27 cellular contexts compared by ENCODE assay signal in genomic region chr5:106292654-106293053, GRCh38.
DNase-seq lines count a peak whose midpoint lies in the region; ATAC-seq and TF ChIP-seq lines count a peak whose summit lies in the region.
"Had no signal": no experiment of that assay in that cellular context is flagged by ENCODE, and none has a peak within 500 bp of the region (broad histone marks: within the 10 kb centered on the region; RNA-seq: fewer than 3 reads in every experiment).

No MANE protein-coding gene starts in this region.

- TF ChIP-seq CTCF in AG04450 (IDR thresholded peaks at IDR 0.05; ENCODE audit: low read depth, low read length) (no peak), foreskin keratinocyte (conservative IDR thresholded peaks at IDR 0.05) (no peak)

- H3K9me3 Mint-ChIP-seq in activated T-helper 2 cell treated with anti-CD3 and anti-CD28 coated beads, Interferon-gamma antibody, Interleukin-2, Interleukin-4, amounts not matched to agents 10 μg/mL and 5 μg/mL and 100 μg/mL, durations not matched to agents 14 hours and 24 hours and 36 hours = no peaks in the 10 kb centered on the region
- H3K9me3 Mint-ChIP-seq: activated naive CD4-positive, alpha-beta T cell treated with anti-CD3 and anti-CD28 coated beads, Interleukin-2, amount 10 ng/mL, durations not matched to agents 7 days and 5 days had no signal

- CTCF ChIA-PET in AG04450 (lab: Charles Lee) = no interaction called here

- no peaks in the 10 kb centered on the region for H3K27me3 Mint-ChIP-seq in activated T-helper 2 cell treated with anti-CD3 and anti-CD28 coated beads, Interferon-gamma antibody, Interleukin-2, Interleukin-4, amounts not matched to agents 10 μg/mL and 5 μg/mL and 100 μg/mL, durations not matched to agents 14 hours and 24 hours and 36 hours (ENCODE audit: low read depth)
- H3K27me3 Mint-ChIP-seq: activated naive CD4-positive, alpha-beta T cell treated with anti-CD3 and anti-CD28 coated beads, Interleukin-2, amount 10 ng/mL, durations not matched to agents 7 days and 5 days; natural killer cell treated with Interleukin-12 subunit alpha and Interleukin-12 subunit beta and Interleukin-15 and Interleukin-18, amount 100 ng/mL, for 72 hours had no signal

- peaks cover 13% of the 10 kb centered on the region for H3K4me1 ChIP-seq in foreskin keratinocyte
- H3K4me1 ChIP-seq: parathyroid adenoma, testis, uterus had no signal

- no peak overlapping the region for H3K4me3 ChIP-seq in AG04450 (ENCODE audit: low read depth, low read length)
- H3K4me3 ChIP-seq: SK-N-MC, testis, uterus had no signal

- no peaks in the 10 kb centered on the region for H3K9me3 ChIP-seq in AG04450 (ENCODE audit: control insufficient read depth, insufficient read depth, low read length)
- H3K9me3 ChIP-seq: testis, uterus had no signal

- no peak overlapping the region for H3K27ac Mint-ChIP-seq in activated T-helper 2 cell treated with anti-CD3 and anti-CD28 coated beads, Interferon-gamma antibody, Interleukin-2, Interleukin-4, amounts not matched to agents 10 μg/mL and 5 μg/mL and 100 μg/mL, durations not matched to agents 14 hours and 24 hours and 36 hours
- H3K27ac Mint-ChIP-seq: activated naive CD4-positive, alpha-beta T cell treated with anti-CD3 and anti-CD28 coated beads, Interleukin-2, amount 10 ng/mL, durations not matched to agents 7 days and 5 days; natural killer cell treated with Interleukin-12 subunit alpha and Interleukin-12 subunit beta and Interleukin-15 and Interleukin-18, amount 100 ng/mL, for 72 hours had no signal

- ATAC-seq in foreskin keratinocyte = peak; percentile 94
- ATAC-seq: natural killer cell treated with Interleukin-12 subunit alpha and Interleukin-12 subunit beta and Interleukin-15 and Interleukin-18, amount 100 ng/mL, for 72 hours; right cardiac atrium had no signal

- H3K27ac ChIP-seq in AG04450 (ENCODE audit: low read depth, low read length) = no peak overlapping the region
- no peak overlapping the region for H3K27ac ChIP-seq in foreskin keratinocyte
- H3K27ac ChIP-seq: C4-2B, parathyroid adenoma, SK-N-MC, testis, uterus had no signal

- DNase-seq in AG04450 (ENCODE audit: low read depth, low spot score) (peak; percentile 16), HT1080 (ENCODE audit: low read depth) (peak; percentile 52), amniotic epithelial cell (ENCODE audit: low read depth) (peak; percentile 64), foreskin keratinocyte (peak in 1 of 2 donors; percentile 47), SIG-M5 treated with dmso at 0.1 percent for 504 hours (lab: John Stamatoyannopoulos, UW; ENCODE audit: unreplicated experiment) (no peak), NCI-H1092 treated with DMSO at 0.1 percent for 48 hours (lab: John Stamatoyannopoulos, UW) (no peak), 8988T (no peak)
- no peak for DNase-seq in activated T-helper 2 cell treated with anti-CD3 and anti-CD28 coated beads, Interferon-gamma antibody, Interleukin-2, Interleukin-4, amounts not matched to agents 10 μg/mL and 5 μg/mL and 100 μg/mL, durations not matched to agents 14 hours and 24 hours and 36 hours (ENCODE audit: low spot score)
- DNase-seq: activated CD4-positive, alpha-beta T cell treated with anti-CD3 and anti-CD28 coated beads for 4 hours; activated naive CD4-positive, alpha-beta T cell treated with anti-CD3 and anti-CD28 coated beads, Interleukin-2, amount 10 ng/mL, durations not matched to agents 7 days and 5 days; activated T-cell treated with anti-CD3 and anti-CD28 coated beads, Interleukin-2, amount 50 U/mL, for 48 hours; cerebellar nuclear complex; hippocampal formation; KBM-7; MV-4-11; NCI-H2171; NCI-H69; right cardiac atrium; RPMI8226; stimulated activated naive CD4-positive, alpha-beta T cell treated with Interleukin-2 at 50 U/mL for 16 hours; T-helper 2 cell; testis; uterus had no signal

- intact Hi-C loops in activated T-helper 2 cell treated with anti-CD3 and anti-CD28 coated beads, Interferon-gamma antibody, Interleukin-2, Interleukin-4, amounts not matched to agents 10 μg/mL and 5 μg/mL and 100 μg/mL, durations not matched to agents 14 hours and 24 hours and 36 hours (cut with micrococcal nuclease) = no loop called here

- POLR2A ChIA-PET in AG04450 (lab: Yijun Ruan, JAX) = no interaction called here

- H3K4me3 Mint-ChIP-seq in activated T-helper 2 cell treated with anti-CD3 and anti-CD28 coated beads, Interferon-gamma antibody, Interleukin-2, Interleukin-4, amounts not matched to agents 10 μg/mL and 5 μg/mL and 100 μg/mL, durations not matched to agents 14 hours and 24 hours and 36 hours (ENCODE audit: low read depth) = no peak overlapping the region
- H3K4me3 Mint-ChIP-seq: activated naive CD4-positive, alpha-beta T cell treated with anti-CD3 and anti-CD28 coated beads, Interleukin-2, amount 10 ng/mL, durations not matched to agents 7 days and 5 days; natural killer cell treated with Interleukin-12 subunit alpha and Interleukin-12 subunit beta and Interleukin-15 and Interleukin-18, amount 100 ng/mL, for 72 hours had no signal

- no peaks in the 10 kb centered on the region for H3K36me3 Mint-ChIP-seq in activated T-helper 2 cell treated with anti-CD3 and anti-CD28 coated beads, Interferon-gamma antibody, Interleukin-2, Interleukin-4, amounts not matched to agents 10 μg/mL and 5 μg/mL and 100 μg/mL, durations not matched to agents 14 hours and 24 hours and 36 hours (ENCODE audit: low read depth)
- H3K36me3 Mint-ChIP-seq: activated naive CD4-positive, alpha-beta T cell treated with anti-CD3 and anti-CD28 coated beads, Interleukin-2, amount 10 ng/mL, durations not matched to agents 7 days and 5 days; natural killer cell treated with Interleukin-12 subunit alpha and Interleukin-12 subunit beta and Interleukin-15 and Interleukin-18, amount 100 ng/mL, for 72 hours had no signal

- no peaks in the 10 kb centered on the region for H3K4me1 Mint-ChIP-seq in activated T-helper 2 cell treated with anti-CD3 and anti-CD28 coated beads, Interferon-gamma antibody, Interleukin-2, Interleukin-4, amounts not matched to agents 10 μg/mL and 5 μg/mL and 100 μg/mL, durations not matched to agents 14 hours and 24 hours and 36 hours (ENCODE audit: low read depth)
- H3K4me1 Mint-ChIP-seq: activated naive CD4-positive, alpha-beta T cell treated with anti-CD3 and anti-CD28 coated beads, Interleukin-2, amount 10 ng/mL, durations not matched to agents 7 days and 5 days had no signal

- H3K27me3 ChIP-seq in AG04450 (ENCODE audit: control insufficient read depth, insufficient read depth, low read length) (no peaks in the 10 kb centered on the region), foreskin keratinocyte (no peaks in the 10 kb centered on the region)
- H3K27me3 ChIP-seq: testis, uterus had no signal

Comparison
In these comparisons a context has a peak if more than half of its experiments do, and no peak if none do; other contexts are left out.
1. DNase-seq: peak in AG04450 (single experiment), HT1080 (single experiment) and amniotic epithelial cell (single experiment); none in SIG-M5 treated with dmso at 0.1 percent for 504 hours (single experiment), activated T-helper 2 cell treated with anti-CD3 and anti-CD28 coated beads, Interferon-gamma antibody, Interleukin-2, Interleukin-4, amounts not matched to agents 10 μg/mL and 5 μg/mL and 100 μg/mL, durations not matched to agents 14 hours and 24 hours and 36 hours (single experiment), NCI-H1092 treated with DMSO at 0.1 percent for 48 hours (single experiment) and 8988T (single experiment).